ENCODE assay signal across 24 cellular contexts in genomic region chr7:151884276-151885201, GRCh38. TPM values are rescaled to one million over a fixed set of nuclear protein-coding genes. Genes with fewer than 3 reads are reported as not detected.
DNase-seq lines count a peak whose midpoint lies in the region; ATAC-seq and TF ChIP-seq lines count a peak whose summit lies in the region.
"Had no signal": no experiment of that assay in that cellular context is flagged by ENCODE, and none has a peak within 500 bp of the region (broad histone marks: within the 10 kb centered on the region; RNA-seq: fewer than 3 reads in every experiment).

No MANE protein-coding gene starts in this region.

- no peaks in the 10 kb centered on the region for H3K9me3 ChIP-seq in sigmoid colon
- H3K9me3 ChIP-seq: breast epithelium, left ventricle myocardium inferior, neutrophil, psoas muscle, SJCRH30, thoracic aorta had no signal

- H3K36me3 ChIP-seq in sigmoid colon = no peaks in the 10 kb centered on the region
- H3K36me3 ChIP-seq: breast epithelium, left ventricle myocardium inferior, neutrophil, SJCRH30, thoracic aorta had no signal

- H3K4me1 ChIP-seq in sigmoid colon = no peaks in the 10 kb centered on the region
- H3K4me1 ChIP-seq: breast epithelium, left ventricle myocardium inferior, psoas muscle had no signal

- no peak overlapping the region for H3K27ac ChIP-seq in sigmoid colon
- H3K27ac ChIP-seq: 22Rv1, breast epithelium, left ventricle myocardium inferior, neutrophil, psoas muscle, SJCRH30, thoracic aorta had no signal

- TF ChIP-seq CTCF in sigmoid colon (IDR thresholded peaks at IDR 0.05) = no peak

- H3K4me3 ChIP-seq in sigmoid colon = no peak overlapping the region
- H3K4me3 ChIP-seq: breast epithelium, left ventricle myocardium inferior, psoas muscle, SJCRH30, thoracic aorta had no signal

- 94 to 95% methylated on average over 15 of the region's 15 CpGs for WGBS in sigmoid colon, 2 donors

- ATAC-seq in GM21576 (IDR thresholded peaks at IDR 0.05; ENCODE audit: unreplicated experiment) (peak; percentile 46), HG03520 (IDR thresholded peaks at IDR 0.05; ENCODE audit: unreplicated experiment) (peak; percentile 63), HG02973 (IDR thresholded peaks at IDR 0.05; ENCODE audit: unreplicated experiment) (no peak), HG03354 (IDR thresholded peaks at IDR 0.05; ENCODE audit: poor library complexity, severe bottlenecking, unreplicated experiment) (no peak)
- ATAC-seq: psoas muscle had no signal

- no peak for TF ChIP-seq EP300 in sigmoid colon (IDR thresholded peaks at IDR 0.05)

- TF ChIP-seq POLR2A in sigmoid colon (IDR thresholded peaks at IDR 0.05) = no peak

- peaks cover 0 to 4% (median 0%) of the 10 kb centered on the region in 3 donors for H3K27me3 ChIP-seq in sigmoid colon
- H3K27me3 ChIP-seq: breast epithelium, SJCRH30 had no signal

- DNase-seq in SIG-M5 treated with dmso at 0.1 percent for 504 hours (lab: John Stamatoyannopoulos, UW; ENCODE audit: unreplicated experiment) (peak; percentile 1), SIG-M5 (lab: John Stamatoyannopoulos, UW) (no peak), sigmoid colon (peak; percentile 37), H4 (ENCODE audit: low spot score) (no peak)
- DNase-seq: activated CD4-positive, alpha-beta T cell treated with anti-CD3 and anti-CD28 coated beads, Interleukin-2, amount 50 U/mL, for 4 hours; activated CD4-positive, CD25-positive, alpha-beta regulatory T cell; activated naive CD4-positive, alpha-beta T cell treated with anti-CD3 and anti-CD28 coated beads, Interleukin-2, amount 10 ng/mL, durations not matched to agents 7 days and 5 days; CD4-positive, CD25-positive, alpha-beta regulatory T cell; left ventricle myocardium inferior; naive B cell; NCI-H1105; NCI-H1930; NCI-H526 treated with DMSO at 0.1 percent for 48 hours; psoas muscle; SJCRH30; stimulated activated naive CD4-positive, alpha-beta T cell treated with Interleukin-2 at 50 U/mL for 16 hours had no signal

- intact Hi-C loops in sigmoid colon (cut with DNase I) = no loop called here

RNA-seq across cellular contexts. Expression of gene PRKAG2, which starts 7.6 kb away (rescaled TPM):
- 10 to 100 TPM; 37.1 to 51.2 (median 40.1) TPM for total RNA-seq in sigmoid colon
- polyA plus RNA-seq in sigmoid colon = 10 to 100 TPM; 19.2 to 31.9 (median 29.4) TPM
- total RNA-seq in H4 (2014; rRNA removed; shearing (Covaris generic)) = 7.3 and 11.3 TPM in 2 replicates

Comparison
In these comparisons a context has a peak if more than half of its experiments do, and no peak if none do; other contexts are left out.
1. DNase-seq: peak in SIG-M5 treated with dmso at 0.1 percent for 504 hours (single experiment) and sigmoid colon (single experiment); none in SIG-M5 (single experiment) and H4 (single experiment).
2. ATAC-seq: peak in GM21576 (single experiment) and HG03520 (single experiment); none in HG02973 (single experiment) and HG03354 (single experiment).